14 cellular contexts compared by ENCODE assay signal in genomic region chr10:70193391-70193844, GRCh38. TPM values are rescaled to one million over a fixed set of nuclear protein-coding genes. Genes with fewer than 3 reads are reported as not detected.
DNase-seq lines count a peak whose midpoint lies in the region; ATAC-seq and TF ChIP-seq lines count a peak whose summit lies in the region.
"Had no signal": no experiment of that assay in that cellular context is flagged by ENCODE, and none has a peak within 500 bp of the region (broad histone marks: within the 10 kb centered on the region; RNA-seq: fewer than 3 reads in every experiment).

No MANE protein-coding gene starts in this region.

- no peak overlapping the region for H3K4ac ChIP-seq in trophoblast cell (ENCODE audit: low read depth, low read length)

- CTCF ChIA-PET in activated naive CD4-positive, alpha-beta T cell treated with anti-CD3 and anti-CD28 coated beads, Interleukin-2, amount 10 ng/mL, durations not matched to agents 7 days and 5 days (lab: Charles Lee): interaction anchor here (1.8 kb wide), 1 partner anchor 11 kb away, joined by 4 read pairs; no protein-coding TSS in a partner anchor

- DNase-seq in AG10803 (ENCODE audit: low read depth) (peak; percentile 42), Peyer's patch (no peak), fibroblast of villous mesenchyme (ENCODE audit: low read depth) (peak; percentile 80), trophoblast cell (peak; percentile 57 to 77), Kasumi-1 (lab: John Stamatoyannopoulos, UW) (no peak)
- DNase-seq in activated naive CD4-positive, alpha-beta T cell treated with anti-CD3 and anti-CD28 coated beads, Interleukin-2, amount 10 ng/mL, durations not matched to agents 7 days and 5 days: no peak
- DNase-seq: naive thymus-derived CD8-positive, alpha-beta T cell; NCI-H2029 treated with DMSO at 0.1 percent for 48 hours; NCI-H526; sigmoid colon; T-helper 9 cell had no signal

- no CpG with 5 or more reads among the region's 7 CpGs for WGBS in trophoblast cell (ENCODE audit: extremely low coverage, insufficient coverage, insufficient read length)

- H3K9ac ChIP-seq in trophoblast cell (ENCODE audit: low read length): no peak overlapping the region
- H3K9ac ChIP-seq: KMS-11 had no signal

- H4K8ac ChIP-seq in trophoblast cell (ENCODE audit: low read depth, low read length): no peak overlapping the region

- H3K36me3 ChIP-seq in Peyer's patch: peaks cover 0 to 9% (median 0%) of the 10 kb centered on the region in 3 donors
- H3K36me3 ChIP-seq in trophoblast cell (ENCODE audit: control insufficient read depth in 1 of 2, insufficient read depth in 2 of 2, low read length in 2 of 2): peaks cover 0 to 4% of the 10 kb centered on the region in 2 experiments

- TF ChIP-seq POLR2A in Peyer's patch (IDR thresholded peaks at IDR 0.05): no peak

- peak overlapping the region in 3 of 4 donors; percentile 5 to 26 (median 25) for H3K27ac ChIP-seq in Peyer's patch
- H3K27ac ChIP-seq in trophoblast cell (ENCODE audit: low read depth, low read length): no peak overlapping the region
- H3K27ac ChIP-seq: KMS-11 had no signal

- no peak overlapping the region for H3K4me2 ChIP-seq in trophoblast cell (ENCODE audit: low read length)
- H3K4me2 ChIP-seq: KMS-11 had no signal

- no peak overlapping the region for H3K14ac ChIP-seq in trophoblast cell (ENCODE audit: low read length)

- H3K9me3 ChIP-seq in Peyer's patch (no peaks in the 10 kb centered on the region), trophoblast cell (ENCODE audit: insufficient read depth, low read depth, low read length) (no peaks in the 10 kb centered on the region)
- H3K9me3 ChIP-seq: sigmoid colon had no signal

- H3K27me3 ChIP-seq in Peyer's patch (no peaks in the 10 kb centered on the region), trophoblast cell (ENCODE audit: insufficient read depth, low read length) (no peaks in the 10 kb centered on the region)
- H3K27me3 ChIP-seq: sigmoid colon had no signal

- H3K4me1 ChIP-seq in Peyer's patch: no peaks in the 10 kb centered on the region
- H3K4me1 ChIP-seq in trophoblast cell (ENCODE audit: control insufficient read depth in 1 of 2, insufficient read depth in 2 of 2, low read length in 2 of 2): no peaks in the 10 kb centered on the region

- H2BK120ac ChIP-seq in trophoblast cell (ENCODE audit: insufficient read depth, low read length, poor library complexity): no peak overlapping the region

- H3K23ac ChIP-seq in trophoblast cell (ENCODE audit: low read length): no peak overlapping the region

- no peaks in the 10 kb centered on the region for H3K79me2 ChIP-seq in trophoblast cell (ENCODE audit: control insufficient read depth, insufficient read depth, low read length, poor library complexity)

- H3K4me3 Mint-ChIP-seq in activated naive CD4-positive, alpha-beta T cell treated with anti-CD3 and anti-CD28 coated beads, Interleukin-2, amount 10 ng/mL, durations not matched to agents 7 days and 5 days: no peak overlapping the region
- H3K4me3 Mint-ChIP-seq: naive thymus-derived CD8-positive, alpha-beta T cell had no signal

- TF ChIP-seq CTCF in AG10803 (conservative IDR thresholded peaks at IDR 0.05; ENCODE audit: low read length) (no peak), Peyer's patch (IDR thresholded peaks at IDR 0.05) (no peak), fibroblast of villous mesenchyme (IDR thresholded peaks at IDR 0.05; ENCODE audit: insufficient read depth, low read depth, low read length) (no peak)

- no peaks in the 10 kb centered on the region for H3K27me3 Mint-ChIP-seq in activated naive CD4-positive, alpha-beta T cell treated with anti-CD3 and anti-CD28 coated beads, Interleukin-2, amount 10 ng/mL, durations not matched to agents 7 days and 5 days
- H3K27me3 Mint-ChIP-seq: naive thymus-derived CD8-positive, alpha-beta T cell had no signal

- no peak overlapping the region for H3K4me3 ChIP-seq in AG10803 (ENCODE audit: low read length)
- no peak overlapping the region for H3K4me3 ChIP-seq in Peyer's patch
- no peak overlapping the region for H3K4me3 ChIP-seq in fibroblast of villous mesenchyme (ENCODE audit: low read depth, low read length)
- H3K4me3 ChIP-seq in trophoblast cell (ENCODE audit: low read depth, low read length): no peak overlapping the region
- H3K4me3 ChIP-seq: sigmoid colon had no signal

- H2AFZ ChIP-seq in trophoblast cell (ENCODE audit: insufficient read depth, low read length, poor library complexity): no peak overlapping the region

- ATAC-seq in HG02623 (IDR thresholded peaks at IDR 0.05; ENCODE audit: unreplicated experiment) (no peak), GM19351 (IDR thresholded peaks at IDR 0.05; ENCODE audit: unreplicated experiment) (no peak)
- ATAC-seq: naive thymus-derived CD8-positive, alpha-beta T cell had no signal

- no peaks in the 10 kb centered on the region for H3K9me3 Mint-ChIP-seq in activated naive CD4-positive, alpha-beta T cell treated with anti-CD3 and anti-CD28 coated beads, Interleukin-2, amount 10 ng/mL, durations not matched to agents 7 days and 5 days
- H3K9me3 Mint-ChIP-seq: naive thymus-derived CD8-positive, alpha-beta T cell had no signal

- no peak overlapping the region for H2AK5ac ChIP-seq in trophoblast cell (ENCODE audit: low read length)

- H3K79me1 ChIP-seq in trophoblast cell (ENCODE audit: low read length): no peaks in the 10 kb centered on the region

- H4K91ac ChIP-seq in trophoblast cell (ENCODE audit: low read depth, low read length): no peak overlapping the region

- peaks cover 11% of the 10 kb centered on the region for H3K36me3 Mint-ChIP-seq in activated naive CD4-positive, alpha-beta T cell treated with anti-CD3 and anti-CD28 coated beads, Interleukin-2, amount 10 ng/mL, durations not matched to agents 7 days and 5 days

- no peak overlapping the region for H3K27ac Mint-ChIP-seq in activated naive CD4-positive, alpha-beta T cell treated with anti-CD3 and anti-CD28 coated beads, Interleukin-2, amount 10 ng/mL, durations not matched to agents 7 days and 5 days
- H3K27ac Mint-ChIP-seq: naive thymus-derived CD8-positive, alpha-beta T cell had no signal

- no peak overlapping the region for H2BK12ac ChIP-seq in trophoblast cell (ENCODE audit: low read length)

- no peak overlapping the region for H3K18ac ChIP-seq in trophoblast cell (ENCODE audit: low read length)

- H3K4me1 Mint-ChIP-seq in activated naive CD4-positive, alpha-beta T cell treated with anti-CD3 and anti-CD28 coated beads, Interleukin-2, amount 10 ng/mL, durations not matched to agents 7 days and 5 days: peaks cover 13% of the 10 kb centered on the region

- no peak overlapping the region for H2BK5ac ChIP-seq in trophoblast cell (ENCODE audit: low read depth, low read length, poor library complexity)

- peak overlapping the region; percentile 26 for H4K12ac ChIP-seq in trophoblast cell (ENCODE audit: low read depth, low read length)

RNA-seq across cellular contexts. Expression of gene SAR1A, which starts 23.1 kb away (rescaled TPM):
- 10 to 100 TPM; 30.3 to 52.0 (median 35.1) TPM for total RNA-seq in Peyer's patch
- 196 and 339 TPM in 2 replicates for total RNA-seq in fibroblast of villous mesenchyme
- polyA plus RNA-seq in trophoblast cell (2013): 131 and 137 TPM in 2 replicates

RNA-seq across cellular contexts. Expression of gene PPA1, which starts 39.8 kb away (rescaled TPM):
- total RNA-seq in Peyer's patch: 100 to 1,000 TPM in 3 of 4 donors, 10 to 100 TPM in 1; 67.7 to 199 (median 110) TPM
- 139 and 219 TPM in 2 replicates for total RNA-seq in fibroblast of villous mesenchyme
- polyA plus RNA-seq in trophoblast cell (2013): 67.0 and 68.2 TPM in 2 replicates

RNA-seq across cellular contexts. Expression of gene TYSND1, which starts 46.9 kb away (rescaled TPM):
- total RNA-seq in Peyer's patch (10 to 100 TPM; 18.2 to 25.9 (median 21.7) TPM), fibroblast of villous mesenchyme (11.3 and 12.1 TPM in 2 replicates)
- 3.7 TPM in 2 replicates for polyA plus RNA-seq in trophoblast cell (2013)

Comparison
In these comparisons a context has a peak if more than half of its experiments do, and no peak if none do; other contexts are left out.
1. DNase-seq: peak in AG10803 (single experiment), fibroblast of villous mesenchyme (single experiment) and trophoblast cell (2 of 2); none in Peyer's patch (0 of 3), Kasumi-1 (0 of 2) and activated naive CD4-positive, alpha-beta T cell treated with anti-CD3 and anti-CD28 coated beads, Interleukin-2, amount 10 ng/mL, durations not matched to agents 7 days and 5 days (single experiment).